8 cellular contexts compared by ENCODE assay signal in genomic region chr5:132369012-132369470, GRCh38. TPM values are rescaled to one million over a fixed set of nuclear protein-coding genes. Genes with fewer than 3 reads are reported as not detected.
DNase-seq lines count a peak whose midpoint lies in the region; ATAC-seq and TF ChIP-seq lines count a peak whose summit lies in the region.

No MANE protein-coding gene starts in this region.

- DNase-seq in T-helper 2 cell treated with Interferon-gamma antibody and Interleukin-4, amounts not matched to agents 5 μg/mL and 100 μg/mL, for 36 hours (ENCODE audit: low spot score): no peak
- DNase-seq in T-helper 2 cell: no peak
- DNase-seq in RKO (ENCODE audit: low spot score): peak; percentile 53
- no peak for DNase-seq in esophagus squamous epithelium (lab: John Stamatoyannopoulos, UW)
- DNase-seq in progenitor cell of endocrine pancreas (ENCODE audit: low spot score, unreplicated experiment): no peak
- no peak for DNase-seq in G401 (ENCODE audit: low spot score)
- no peak for DNase-seq in NCI-H2081 treated with DMSO at 0.1 percent for 48 hours (lab: John Stamatoyannopoulos, UW)

- H3K4me1 ChIP-seq in esophagus squamous epithelium: peaks cover 20 to 58% (median 33%) of the 10 kb centered on the region in 3 donors

- peak overlapping the region; percentile 51 to 80 (median 68) for H3K4me3 ChIP-seq in esophagus squamous epithelium

- no peak for TF ChIP-seq POLR2A in esophagus squamous epithelium (IDR thresholded peaks at IDR 0.05)

- intact Hi-C loops in esophagus squamous epithelium (cut with DNase I): no loop called here

- peaks cover 2% of the 10 kb centered on the region for H3K27me3 Mint-ChIP-seq in T-helper 2 cell treated with Interferon-gamma antibody and Interleukin-4, amounts not matched to agents 5 μg/mL and 100 μg/mL, for 36 hours (ENCODE audit: low read depth)
- no peaks in the 10 kb centered on the region for H3K27me3 Mint-ChIP-seq in progenitor cell of endocrine pancreas

- H3K27me3 ChIP-seq in esophagus squamous epithelium: no peaks in the 10 kb centered on the region

- peak overlapping the region; percentile 54 for H3K4me3 Mint-ChIP-seq in T-helper 2 cell treated with Interferon-gamma antibody and Interleukin-4, amounts not matched to agents 5 μg/mL and 100 μg/mL, for 36 hours
- H3K4me3 Mint-ChIP-seq in progenitor cell of endocrine pancreas (ENCODE audit: low read depth): peak overlapping the region; percentile 82

- peaks cover 20% of the 10 kb centered on the region for H3K4me1 Mint-ChIP-seq in T-helper 2 cell treated with Interferon-gamma antibody and Interleukin-4, amounts not matched to agents 5 μg/mL and 100 μg/mL, for 36 hours (ENCODE audit: low read depth)
- H3K4me1 Mint-ChIP-seq in progenitor cell of endocrine pancreas (ENCODE audit: low read depth): peaks cover 19% of the 10 kb centered on the region

- no peak for TF ChIP-seq CTCF in esophagus squamous epithelium (IDR thresholded peaks at IDR 0.05)
- no peak for TF ChIP-seq CTCF in progenitor cell of endocrine pancreas (IDR thresholded peaks at IDR 0.05; ENCODE audit: unreplicated experiment)

- in situ Hi-C loops in G401 (cut with HindIII; ENCODE audit: low sequenced_read_pairs): no loop called here

- H3K36me3 Mint-ChIP-seq in T-helper 2 cell treated with Interferon-gamma antibody and Interleukin-4, amounts not matched to agents 5 μg/mL and 100 μg/mL, for 36 hours (ENCODE audit: low read depth): no peaks in the 10 kb centered on the region
- peaks cover 2% of the 10 kb centered on the region for H3K36me3 Mint-ChIP-seq in progenitor cell of endocrine pancreas (ENCODE audit: insufficient read depth)

- H3K36me3 ChIP-seq in esophagus squamous epithelium: peaks cover 0 to 9% (median 0%) of the 10 kb centered on the region in 3 donors

- H3K9me3 Mint-ChIP-seq in T-helper 2 cell treated with Interferon-gamma antibody and Interleukin-4, amounts not matched to agents 5 μg/mL and 100 μg/mL, for 36 hours: no peaks in the 10 kb centered on the region
- H3K9me3 Mint-ChIP-seq in progenitor cell of endocrine pancreas (ENCODE audit: low read depth): no peaks in the 10 kb centered on the region

- no peak for ATAC-seq in HG02798 (IDR thresholded peaks at IDR 0.05; ENCODE audit: poor library complexity, unreplicated experiment)

- WGBS in esophagus squamous epithelium, 2 donors: 6% methylated on average over 8 to 9 of the region's 9 CpGs

- no peaks in the 10 kb centered on the region for H3K9me3 ChIP-seq in esophagus squamous epithelium

- no peak overlapping the region for H3K27ac Mint-ChIP-seq in T-helper 2 cell treated with Interferon-gamma antibody and Interleukin-4, amounts not matched to agents 5 μg/mL and 100 μg/mL, for 36 hours
- peak overlapping the region; percentile 94 for H3K27ac Mint-ChIP-seq in progenitor cell of endocrine pancreas

- H3K27ac ChIP-seq in esophagus squamous epithelium: peak overlapping the region; percentile 84 to 92 (median 90)

RNA-seq across cellular contexts. Expression of gene SLC22A5, which starts 0.5 kb away (rescaled TPM):
- total RNA-seq in esophagus squamous epithelium (10 to 100 TPM in 1 of 4 donors, 1 to 10 TPM in 3; 7.4 to 15.8 (median 8.3) TPM), progenitor cell of endocrine pancreas (14.3 and 14.7 TPM in 2 replicates)
- 5.3 and 5.4 TPM in 2 replicates for total RNA-seq in G401 (2014; rRNA removed; shearing (Covaris generic))
